ENCODE assay signal across 20 cellular contexts in genomic region chr6:100892116-100892515, GRCh38.
"Had no signal": no experiment of that assay in that cellular context is flagged by ENCODE, and none has a peak within 500 bp of the region (broad histone marks: within the 10 kb centered on the region; RNA-seq: fewer than 3 reads in every experiment).

No MANE protein-coding gene starts in this region.

- H3K27me3 ChIP-seq: adrenal gland, hepatocyte, ovary had no signal

- H3K4me3 ChIP-seq: adrenal gland, hepatocyte, mucosa of descending colon, ovary, psoas muscle had no signal

- H3K9me3 ChIP-seq: adrenal gland, mucosa of descending colon, ovary, psoas muscle had no signal

- H3K4me2 ChIP-seq: hepatocyte had no signal

- H3K36me3 ChIP-seq: adrenal gland, ovary, WERI-Rb-1 had no signal

- H3K27ac ChIP-seq: adrenal gland, hepatocyte, ovary, psoas muscle, WERI-Rb-1 had no signal

- H3K27me3 Mint-ChIP-seq: stimulated activated naive CD8-positive, alpha-beta T cell treated with anti-CD3 and anti-CD28 coated beads, Interleukin-15, amount 100 ng/mL, for 72 hours; type B pancreatic cell had no signal

- H3K36me3 Mint-ChIP-seq: activated naive CD4-positive, alpha-beta T cell treated with anti-CD3 and anti-CD28 coated beads, Interleukin-2, amount 50 U/mL, for 72 hours; naive thymus-derived CD4-positive, alpha-beta T cell; type B pancreatic cell had no signal

- H2AFZ ChIP-seq: hepatocyte had no signal

- H3K4me1 ChIP-seq: adrenal gland, psoas muscle had no signal

- H3K9me3 Mint-ChIP-seq: activated naive CD4-positive, alpha-beta T cell treated with anti-CD3 and anti-CD28 coated beads, Interleukin-2, amount 50 U/mL, for 72 hours; activated T-helper 1 cell treated with anti-CD3 and anti-CD28 coated beads, Interleukin-12 subunit alpha, Interleukin-12 subunit beta, Interleukin-2, Interleukin-4 antibody, amounts not matched to agents 30 ng/mL and 10 ng/mL and 1 ng/mL, durations not matched to agents 14 hours and 24 hours and 36 hours; dendritic cell treated with granulocyte-macrophage colony-stimulating factor and Interleukin-4, amounts not matched to agents 40 ng/mL and 50 ng/mL, for 4 days; stimulated activated naive CD8-positive, alpha-beta T cell treated with anti-CD3 and anti-CD28 coated beads, Interleukin-15, amount 100 ng/mL, for 72 hours; T-helper 1 cell treated with Interleukin-12 subunit alpha and Interleukin-12 subunit beta and Interleukin-4 antibody, amounts not matched to agents 30 μg/mL and 1 μg/mL, for 36 hours; type B pancreatic cell had no signal

- DNase-seq: activated CD4-positive, alpha-beta T cell treated with anti-CD3 and anti-CD28 coated beads, Interleukin-2, amount 50 U/mL, for 48 hours; activated gamma-delta T cell treated with Interleukin-2 at 50 U/mL for 16 hours; activated T-cell treated with anti-CD3 and anti-CD28 coated beads for 4 hours; adrenal gland; effector memory CD4-positive, alpha-beta T cell; kidney glomerular epithelial cell; left ventricle myocardium superior; mucosa of descending colon; naive thymus-derived CD4-positive, alpha-beta T cell; stimulated activated naive CD8-positive, alpha-beta T cell treated with anti-CD3 and anti-CD28 coated beads, Interleukin-15, amount 100 ng/mL, for 72 hours; WERI-Rb-1 had no signal

- ATAC-seq: activated naive CD4-positive, alpha-beta T cell treated with anti-CD3 and anti-CD28 coated beads, Interleukin-2, amount 50 U/mL, for 72 hours; left ventricle myocardium superior; mucosa of descending colon; naive thymus-derived CD4-positive, alpha-beta T cell; psoas muscle; right cardiac atrium; stimulated activated naive CD8-positive, alpha-beta T cell treated with anti-CD3 and anti-CD28 coated beads, Interleukin-15, amount 100 ng/mL, for 72 hours had no signal

- H3K4me3 Mint-ChIP-seq: activated T-helper 1 cell treated with anti-CD3 and anti-CD28 coated beads, Interleukin-12 subunit alpha, Interleukin-12 subunit beta, Interleukin-2, Interleukin-4 antibody, amounts not matched to agents 30 ng/mL and 10 ng/mL and 1 ng/mL, durations not matched to agents 14 hours and 24 hours and 36 hours; dendritic cell treated with granulocyte-macrophage colony-stimulating factor and Interleukin-4, amounts not matched to agents 40 ng/mL and 50 ng/mL, for 4 days; naive thymus-derived CD4-positive, alpha-beta T cell; stimulated activated naive CD8-positive, alpha-beta T cell treated with anti-CD3 and anti-CD28 coated beads, Interleukin-15, amount 100 ng/mL, for 72 hours; T-helper 1 cell treated with Interleukin-12 subunit alpha and Interleukin-12 subunit beta and Interleukin-4 antibody, amounts not matched to agents 30 μg/mL and 1 μg/mL, for 36 hours; type B pancreatic cell had no signal

- H3K4me1 Mint-ChIP-seq: naive thymus-derived CD4-positive, alpha-beta T cell had no signal

- H3K79me2 ChIP-seq: hepatocyte had no signal

- H3K27ac Mint-ChIP-seq: activated naive CD4-positive, alpha-beta T cell treated with anti-CD3 and anti-CD28 coated beads, Interleukin-2, amount 50 U/mL, for 72 hours; activated T-helper 1 cell treated with anti-CD3 and anti-CD28 coated beads, Interleukin-12 subunit alpha, Interleukin-12 subunit beta, Interleukin-2, Interleukin-4 antibody, amounts not matched to agents 30 ng/mL and 10 ng/mL and 1 ng/mL, durations not matched to agents 14 hours and 24 hours and 36 hours; dendritic cell treated with granulocyte-macrophage colony-stimulating factor and Interleukin-4, amounts not matched to agents 40 ng/mL and 50 ng/mL, for 4 days; naive thymus-derived CD4-positive, alpha-beta T cell; stimulated activated naive CD8-positive, alpha-beta T cell treated with anti-CD3 and anti-CD28 coated beads, Interleukin-15, amount 100 ng/mL, for 72 hours; T-helper 1 cell treated with Interleukin-12 subunit alpha and Interleukin-12 subunit beta and Interleukin-4 antibody, amounts not matched to agents 30 μg/mL and 1 μg/mL, for 36 hours; type B pancreatic cell had no signal
